2 cellular contexts compared by ENCODE assay signal in the genomic region with DNA sequence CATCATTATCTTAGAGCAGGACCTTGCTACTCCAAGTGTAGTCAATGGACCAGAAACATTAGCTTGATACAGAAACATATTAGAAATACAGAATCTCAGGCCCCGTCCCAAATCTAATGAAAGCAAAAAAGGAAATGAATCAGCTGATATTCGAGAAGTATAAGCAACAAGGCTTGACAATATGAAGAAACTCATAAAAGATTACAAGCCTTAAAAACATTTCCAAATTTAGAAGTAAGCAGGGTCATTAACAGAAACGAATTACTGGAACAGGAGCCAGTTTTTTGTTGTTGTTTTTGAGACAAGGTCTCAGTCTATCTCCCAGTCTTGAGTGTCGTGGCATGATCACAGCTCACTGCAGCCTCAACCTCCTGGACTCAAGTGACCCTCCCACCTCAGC.
TF ChIP-seq lines count a peak whose summit lies in the region.

No MANE protein-coding gene starts in this region.

TF ChIP-seq in SK-N-SH, 30 proteins besides CTCF, POLR2A, EP300 and RAD21 (continued from another document):
- TF ChIP-seq TEAD4 (IDR thresholded peaks at IDR 0.05; ENCODE audit: borderline replicate concordance, insufficient read depth), result no peak
- TF ChIP-seq EZH2phosphoT487 (IDR thresholded peaks at IDR 0.05; ENCODE audit: borderline replicate concordance, low read depth), result no peak
- TF ChIP-seq YY1 (IDR thresholded peaks at IDR 0.05; ENCODE audit: low read depth), result no peak
- TF ChIP-seq FOXJ3 (CRISPR knock-in tag; IDR thresholded peaks at IDR 0.05), result no peak
TF ChIP-seq in SK-N-SH: peak in this region for 0.

TF ChIP-seq in SK-N-SH treated with all-trans-retinoic acid at 6 μM for 48 hours, 23 proteins besides CTCF, POLR2A, EP300 and RAD21 (continued from another document):
- TF ChIP-seq, protein P1, sequence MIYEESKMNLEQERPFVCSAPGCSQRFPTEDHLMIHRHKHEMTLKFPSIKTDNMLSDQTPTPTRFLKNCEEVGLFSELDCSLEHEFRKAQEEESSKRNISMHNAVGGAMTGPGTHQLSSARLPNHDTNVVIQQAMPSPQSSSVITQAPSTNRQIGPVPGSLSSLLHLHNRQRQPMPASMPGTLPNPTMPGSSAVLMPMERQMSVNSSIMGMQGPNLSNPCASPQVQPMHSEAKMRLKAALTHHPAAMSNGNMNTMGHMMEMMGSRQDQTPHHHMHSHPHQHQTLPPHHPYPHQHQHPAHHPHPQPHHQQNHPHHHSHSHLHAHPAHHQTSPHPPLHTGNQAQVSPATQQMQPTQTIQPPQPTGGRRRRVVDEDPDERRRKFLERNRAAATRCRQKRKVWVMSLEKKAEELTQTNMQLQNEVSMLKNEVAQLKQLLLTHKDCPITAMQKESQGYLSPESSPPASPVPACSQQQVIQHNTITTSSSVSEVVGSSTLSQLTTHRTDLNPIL (CRISPR knock-in tag; IDR thresholded peaks at IDR 0.05; ENCODE audit: low read depth), result no peak
- TF ChIP-seq ISL1 (CRISPR knock-in tag; IDR thresholded peaks at IDR 0.05) (no peak), ESRRG (CRISPR knock-in tag; IDR thresholded peaks at IDR 0.05) (no peak), ZFP30 (CRISPR knock-in tag; IDR thresholded peaks at IDR 0.05) (no peak), GLIS3 (CRISPR knock-in tag; IDR thresholded peaks at IDR 0.05) (no peak), ZNF70 (CRISPR knock-in tag; IDR thresholded peaks at IDR 0.05) (no peak), RARB (CRISPR knock-in tag; IDR thresholded peaks at IDR 0.05) (no peak), SNAI2 (CRISPR knock-in tag; IDR thresholded peaks at IDR 0.05) (no peak), TOX (CRISPR knock-in tag; IDR thresholded peaks at IDR 0.05; ENCODE audit: borderline replicate concordance) (no peak), PPARA (CRISPR knock-in tag; IDR thresholded peaks at IDR 0.05; ENCODE audit: borderline replicate concordance) (no peak)
- TF ChIP-seq, protein P2, sequence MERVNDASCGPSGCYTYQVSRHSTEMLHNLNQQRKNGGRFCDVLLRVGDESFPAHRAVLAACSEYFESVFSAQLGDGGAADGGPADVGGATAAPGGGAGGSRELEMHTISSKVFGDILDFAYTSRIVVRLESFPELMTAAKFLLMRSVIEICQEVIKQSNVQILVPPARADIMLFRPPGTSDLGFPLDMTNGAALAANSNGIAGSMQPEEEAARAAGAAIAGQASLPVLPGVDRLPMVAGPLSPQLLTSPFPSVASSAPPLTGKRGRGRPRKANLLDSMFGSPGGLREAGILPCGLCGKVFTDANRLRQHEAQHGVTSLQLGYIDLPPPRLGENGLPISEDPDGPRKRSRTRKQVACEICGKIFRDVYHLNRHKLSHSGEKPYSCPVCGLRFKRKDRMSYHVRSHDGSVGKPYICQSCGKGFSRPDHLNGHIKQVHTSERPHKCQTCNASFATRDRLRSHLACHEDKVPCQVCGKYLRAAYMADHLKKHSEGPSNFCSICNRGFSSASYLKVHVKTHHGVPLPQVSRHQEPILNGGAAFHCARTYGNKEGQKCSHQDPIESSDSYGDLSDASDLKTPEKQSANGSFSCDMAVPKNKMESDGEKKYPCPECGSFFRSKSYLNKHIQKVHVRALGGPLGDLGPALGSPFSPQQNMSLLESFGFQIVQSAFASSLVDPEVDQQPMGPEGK (CRISPR knock-in tag; IDR thresholded peaks at IDR 0.05; ENCODE audit: borderline replicate concordance), result no peak
- TF ChIP-seq, protein P3, sequence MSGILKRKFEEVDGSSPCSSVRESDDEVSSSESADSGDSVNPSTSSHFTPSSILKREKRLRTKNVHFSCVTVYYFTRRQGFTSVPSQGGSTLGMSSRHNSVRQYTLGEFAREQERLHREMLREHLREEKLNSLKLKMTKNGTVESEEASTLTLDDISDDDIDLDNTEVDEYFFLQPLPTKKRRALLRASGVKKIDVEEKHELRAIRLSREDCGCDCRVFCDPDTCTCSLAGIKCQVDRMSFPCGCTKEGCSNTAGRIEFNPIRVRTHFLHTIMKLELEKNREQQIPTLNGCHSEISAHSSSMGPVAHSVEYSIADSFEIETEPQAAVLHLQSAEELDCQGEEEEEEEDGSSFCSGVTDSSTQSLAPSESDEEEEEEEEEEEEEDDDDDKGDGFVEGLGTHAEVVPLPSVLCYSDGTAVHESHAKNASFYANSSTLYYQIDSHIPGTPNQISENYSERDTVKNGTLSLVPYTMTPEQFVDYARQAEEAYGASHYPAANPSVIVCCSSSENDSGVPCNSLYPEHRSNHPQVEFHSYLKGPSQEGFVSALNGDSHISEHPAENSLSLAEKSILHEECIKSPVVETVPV (CRISPR knock-in tag; IDR thresholded peaks at IDR 0.05), result no peak
- TF ChIP-seq, protein P4, sequence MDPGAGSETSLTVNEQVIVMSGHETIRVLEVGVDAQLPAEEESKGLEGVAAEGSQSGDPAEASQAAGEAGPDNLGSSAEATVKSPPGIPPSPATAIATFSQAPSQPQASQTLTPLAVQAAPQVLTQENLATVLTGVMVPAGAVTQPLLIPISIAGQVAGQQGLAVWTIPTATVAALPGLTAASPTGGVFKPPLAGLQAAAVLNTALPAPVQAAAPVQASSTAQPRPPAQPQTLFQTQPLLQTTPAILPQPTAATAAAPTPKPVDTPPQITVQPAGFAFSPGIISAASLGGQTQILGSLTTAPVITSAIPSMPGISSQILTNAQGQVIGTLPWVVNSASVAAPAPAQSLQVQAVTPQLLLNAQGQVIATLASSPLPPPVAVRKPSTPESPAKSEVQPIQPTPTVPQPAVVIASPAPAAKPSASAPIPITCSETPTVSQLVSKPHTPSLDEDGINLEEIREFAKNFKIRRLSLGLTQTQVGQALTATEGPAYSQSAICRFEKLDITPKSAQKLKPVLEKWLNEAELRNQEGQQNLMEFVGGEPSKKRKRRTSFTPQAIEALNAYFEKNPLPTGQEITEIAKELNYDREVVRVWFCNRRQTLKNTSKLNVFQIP (CRISPR knock-in tag; IDR thresholded peaks at IDR 0.05; ENCODE audit: borderline replicate concordance, low read depth), result no peak
